In the genomic region with DNA sequence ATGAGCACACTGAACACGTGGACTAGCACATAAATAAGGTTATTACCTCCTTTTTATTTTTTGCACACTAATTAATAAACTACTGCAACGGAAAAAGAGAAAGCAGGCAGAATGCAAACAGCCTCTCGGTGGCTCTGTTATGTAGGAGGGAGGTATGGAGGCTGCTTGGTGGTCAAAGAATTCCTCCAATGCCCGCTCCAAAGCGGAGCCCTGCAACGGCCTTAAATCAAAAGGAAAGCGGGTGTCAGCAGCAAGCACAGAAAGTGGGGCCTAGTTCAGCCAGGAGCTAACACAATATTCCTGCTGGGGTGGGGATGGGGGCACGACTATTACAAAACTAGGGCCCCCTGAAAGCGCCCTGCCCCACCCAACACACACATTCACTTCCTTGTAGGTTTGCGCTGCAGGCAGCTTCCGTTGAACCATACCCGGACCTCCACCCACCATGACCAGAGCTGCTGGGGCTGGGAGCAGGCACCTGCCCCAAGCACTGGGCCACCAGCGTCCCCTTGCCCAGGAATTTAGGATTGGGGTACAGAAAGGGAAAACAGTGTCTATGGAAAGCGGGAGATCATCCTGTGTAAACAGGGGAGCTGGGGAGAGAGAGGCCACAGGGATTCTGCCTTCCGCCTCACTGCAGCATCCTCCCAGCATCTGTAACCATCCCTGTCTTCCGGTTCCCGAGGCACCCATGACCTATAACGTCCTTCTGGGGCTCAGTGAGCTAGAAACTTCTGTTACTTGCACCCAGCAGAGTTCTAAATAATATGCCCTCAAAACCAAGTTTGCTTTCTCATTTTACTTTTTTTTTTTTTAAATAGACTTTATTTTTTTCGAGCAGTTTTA, we compare ENCODE assay signal across 8 cellular contexts. TPM values are rescaled to one million over a fixed set of nuclear protein-coding genes. Genes with fewer than 3 reads are reported as not detected.
DNase-seq lines count a peak whose midpoint lies in the region; ATAC-seq and TF ChIP-seq lines count a peak whose summit lies in the region.

No MANE protein-coding gene starts in this region.

- no peaks in the 10 kb centered on the region for H4K20me1 ChIP-seq in GM23338 (replicated peaks; ENCODE audit: insufficient read depth)

- H3K36me3 Mint-ChIP-seq in GM23338 (ENCODE audit: low read depth): no peaks in the 10 kb centered on the region

- H3K4me3 ChIP-seq in GM23338 (peak overlapping the region; percentile 56), SK-N-MC (peak overlapping the region; percentile 73), fibroblast of mammary gland (ENCODE audit: control insufficient read depth, low read depth, low read length) (peak overlapping the region; percentile 50)

- peaks cover 8% of the 10 kb centered on the region for H3K4me1 Mint-ChIP-seq in GM23338

- H3K27ac Mint-ChIP-seq in GM23338: no peak overlapping the region

- peak; percentile 38 for ATAC-seq in GM23338
- ATAC-seq in sciatic nerve: peak; percentile 44
- ATAC-seq in HG02571 (IDR thresholded peaks at IDR 0.05; ENCODE audit: unreplicated experiment): no peak

- no peak overlapping the region for H3K9ac ChIP-seq in SK-N-MC (ENCODE audit: insufficient read length)

- no peaks in the 10 kb centered on the region for H3K9me3 Mint-ChIP-seq in GM23338

- intact Hi-C loops in sciatic nerve (cut with DNase I): no loop called here

- H3K27me3 ChIP-seq in GM23338 (ENCODE audit: insufficient read depth): no peaks in the 10 kb centered on the region

- H2AFZ ChIP-seq in GM23338: 0 out of 2 replicates have a peak overlapping the region, but pooled peaks have one; percentile 69

- no peaks in the 10 kb centered on the region for H3K9me3 ChIP-seq in SK-N-MC (ENCODE audit: low read depth, low read length)

- no peaks in the 10 kb centered on the region for H3K9me2 ChIP-seq in GM23338 (ENCODE audit: insufficient read depth)

- TF ChIP-seq CTCF in GM23338 (conservative IDR thresholded peaks at IDR 0.05; ENCODE audit: low read depth in 2 of 2) (no peak), fibroblast of mammary gland (conservative IDR thresholded peaks at IDR 0.05; ENCODE audit: control insufficient read depth, insufficient read depth, low read depth, low read length) (no peak)

- peaks cover 2% of the 10 kb centered on the region for H3K27me3 Mint-ChIP-seq in GM23338 (ENCODE audit: insufficient read depth, low read depth, poor library complexity)

- H3K4me1 ChIP-seq in GM23338 (ENCODE audit: insufficient read depth): peaks cover 3% of the 10 kb centered on the region; the same call in 1 of the 2 replicates

- H3F3A ChIP-seq in GM23338 (replicated peaks; ENCODE audit: low read depth): no peaks in the 10 kb centered on the region

- 0 out of 2 replicates have a peak overlapping the region, but pooled peaks have one; percentile 23 for H3K27ac ChIP-seq in GM23338 (ENCODE audit: low read depth)
- H3K27ac ChIP-seq in SK-N-MC: no peak overlapping the region

- H3K79me2 ChIP-seq in GM23338 (replicated peaks; ENCODE audit: insufficient read depth): no peaks in the 10 kb centered on the region

- peak overlapping the region; percentile 70; the same call in 2 of the 3 replicates for H3K4me3 Mint-ChIP-seq in GM23338

- DNase-seq in GM23338 (ENCODE audit: low spot score) (peak; percentile 27), SK-N-MC (ENCODE audit: low read depth, low spot score) (no peak), fibroblast of mammary gland (ENCODE audit: low read depth) (no peak), sciatic nerve (ENCODE audit: low spot score) (no peak), RPMI8226 (no peak), MV-4-11 (lab: John Stamatoyannopoulos, UW) (no peak), globus pallidus (ENCODE audit: low spot score) (no peak)

- no peaks in the 10 kb centered on the region for H3K36me3 ChIP-seq in GM23338 (ENCODE audit: insufficient read depth)
- H3K36me3 ChIP-seq in SK-N-MC (ENCODE audit: insufficient read depth, low read length): no peaks in the 10 kb centered on the region

- H3K4me2 ChIP-seq in GM23338: peak overlapping the region; percentile 75

TF ChIP-seq in GM23338, 12 proteins besides CTCF, POLR2A, EP300 and RAD21 (continues in another document):
- TF ChIP-seq REST (IDR thresholded peaks at IDR 0.05; ENCODE audit: unreplicated experiment) (no peak), CREB1 (CRISPR knock-in tag; IDR thresholded peaks at IDR 0.05; ENCODE audit: low read depth) (no peak), NANOG (IDR thresholded peaks at IDR 0.05; ENCODE audit: borderline replicate concordance) (no peak), EZH2 (IDR thresholded peaks at IDR 0.05; ENCODE audit: low read depth, unreplicated experiment) (no peak), POLR2AphosphoS5 (IDR thresholded peaks at IDR 0.05; ENCODE audit: low read depth) (no peak), STAT1 (IDR thresholded peaks at IDR 0.05; ENCODE audit: unreplicated experiment) (no peak), JUNB (IDR thresholded peaks at IDR 0.05; ENCODE audit: unreplicated experiment) (no peak)

RNA-seq across cellular contexts. Expression of gene DDX3X, which starts 57.1 kb away (rescaled TPM):
- 239 and 272 TPM in 2 replicates for total RNA-seq in GM23338 (2014; rRNA removed; shearing (Covaris generic))
- polyA plus RNA-seq in GM23338 (2016; fragmentation: Nextera tagmentation; extraction: Ambion mirVana): 55.6 and 68.1 TPM in 2 replicates
- 334 TPM for total RNA-seq in sciatic nerve
